In genomic region chr17:21105081-21105480, GRCh38 we compare ENCODE assay signal across 1 cellular context.
TF ChIP-seq lines count a peak whose summit lies in the region.

No MANE protein-coding gene starts in this region.

TF ChIP-seq in K562, 482 proteins besides CTCF, POLR2A, EP300 and RAD21 (continued from another document):
- TF ChIP-seq ZNF407 (IDR thresholded peaks at IDR 0.05; ENCODE audit: low read depth), result no peak
- TF ChIP-seq NFIC (IDR thresholded peaks at IDR 0.05), result peak; percentile 65
